24 cellular contexts compared by ENCODE assay signal in genomic region chr17:16048797-16049449, GRCh38.
"Had no signal": no experiment of that assay in that cellular context is flagged by ENCODE, and none has a peak within 500 bp of the region (broad histone marks: within the 10 kb centered on the region; RNA-seq: fewer than 3 reads in every experiment).

No MANE protein-coding gene starts in this region.

- H3K9me3 Mint-ChIP-seq: activated naive CD4-positive, alpha-beta T cell treated with anti-CD3 and anti-CD28 coated beads, Interleukin-2, amount 10 ng/mL, durations not matched to agents 7 days and 5 days; activated naive CD8-positive, alpha-beta T cell treated with anti-CD3 and anti-CD28 coated beads, Interleukin-2, amount 50 U/mL, for 24 hours; activated T-cell treated with anti-CD3 and anti-CD28 coated beads, Interleukin-2, amount 50 U/mL, for 24 hours had no signal

- H3K36me3 ChIP-seq: ovary had no signal

- FAIRE-seq: frontal cortex, TTC549 had no signal

- H3K27me3 Mint-ChIP-seq: activated naive CD4-positive, alpha-beta T cell treated with anti-CD3 and anti-CD28 coated beads, Interleukin-2, amount 10 ng/mL, durations not matched to agents 7 days and 5 days; activated naive CD8-positive, alpha-beta T cell treated with anti-CD3 and anti-CD28 coated beads, Interleukin-2, amount 50 U/mL, for 24 hours; activated T-cell treated with anti-CD3 and anti-CD28 coated beads, Interleukin-2, amount 50 U/mL, for 24 hours had no signal

- H3K4me3 Mint-ChIP-seq: activated naive CD4-positive, alpha-beta T cell treated with anti-CD3 and anti-CD28 coated beads, Interleukin-2, amount 10 ng/mL, durations not matched to agents 7 days and 5 days; activated naive CD8-positive, alpha-beta T cell treated with anti-CD3 and anti-CD28 coated beads, Interleukin-2, amount 50 U/mL, for 24 hours; activated T-cell treated with anti-CD3 and anti-CD28 coated beads, Interleukin-2, amount 50 U/mL, for 24 hours; nephron had no signal

- H3K27ac Mint-ChIP-seq: activated naive CD4-positive, alpha-beta T cell treated with anti-CD3 and anti-CD28 coated beads, Interleukin-2, amount 10 ng/mL, durations not matched to agents 7 days and 5 days; activated naive CD8-positive, alpha-beta T cell treated with anti-CD3 and anti-CD28 coated beads, Interleukin-2, amount 50 U/mL, for 24 hours; activated T-cell treated with anti-CD3 and anti-CD28 coated beads, Interleukin-2, amount 50 U/mL, for 24 hours; nephron had no signal

- ATAC-seq: activated CD4-positive, CD25-positive, alpha-beta regulatory T cell treated with anti-CD3 and anti-CD28 coated beads, Interleukin-2, amount 50 U/mL, for 24 hours; activated naive CD8-positive, alpha-beta T cell treated with anti-CD3 and anti-CD28 coated beads, Interleukin-2, amount 50 U/mL, for 24 hours; stimulated activated naive CD8-positive, alpha-beta T cell treated with anti-CD3 and anti-CD28 coated beads, Interleukin-15, Interleukin-2, amounts not matched to agents 100 U/mL and 50 U/mL, for 24 hours had no signal

- H3K27me3 ChIP-seq: colonic mucosa, neutrophil, ovary, right atrium auricular region, testis had no signal

- DNase-seq: activated CD4-positive, alpha-beta T cell treated with anti-CD3 and anti-CD28 coated beads for 48 hours; activated CD4-positive, alpha-beta T cell treated with anti-CD3 and anti-CD28 coated beads, Interleukin-2, amount 50 U/mL, for 48 hours; activated CD8-positive, alpha-beta memory T cell treated with anti-CD3 and anti-CD28 coated beads, Interleukin-2, amount 50 U/mL, for 48 hours; activated gamma-delta T cell; activated naive CD4-positive, alpha-beta T cell treated with anti-CD3 and anti-CD28 coated beads, Interleukin-2, amount 10 ng/mL, durations not matched to agents 7 days and 5 days; activated naive CD8-positive, alpha-beta T cell treated with anti-CD3 and anti-CD28 coated beads, Interleukin-2, amount 50 U/mL, for 24 hours; activated T-cell treated with anti-CD3 and anti-CD28 coated beads, Interleukin-2, amount 50 U/mL, for 24 hours; colonic mucosa; effector CD8-positive, alpha-beta T cell; kidney glomerular epithelial cell; left ventricle myocardium inferior; ovary; stimulated activated CD4-positive, alpha-beta T cell treated with anti-CD3 and anti-CD28 coated beads, Interleukin-1b, Interleukin-23, amount 100 ng/mL, for 48 hours; stimulated activated naive CD8-positive, alpha-beta T cell treated with anti-CD3 and anti-CD28 coated beads, Interleukin-15, Interleukin-2, amounts not matched to agents 100 U/mL and 50 U/mL, for 24 hours; T-helper 9 cell; testis had no signal

- H3K4me1 Mint-ChIP-seq: activated naive CD8-positive, alpha-beta T cell treated with anti-CD3 and anti-CD28 coated beads, Interleukin-2, amount 50 U/mL, for 24 hours; nephron had no signal

- H3K4me1 ChIP-seq: colonic mucosa, testis had no signal

- H3K9me3 ChIP-seq: colonic mucosa, neutrophil, ovary, testis had no signal

- H3K27ac ChIP-seq: colonic mucosa, left ventricle myocardium inferior, neutrophil, ovary, right atrium auricular region, testis, VCaP had no signal

- H3K4me3 ChIP-seq: colonic mucosa, left ventricle myocardium inferior, ovary, right atrium auricular region, smooth muscle cell, testis had no signal
